15 cellular contexts compared by ENCODE assay signal in genomic region chr6:83199173-83199864, GRCh38. TPM values are rescaled to one million over a fixed set of nuclear protein-coding genes. Genes with fewer than 3 reads are reported as not detected.
DNase-seq lines count a peak whose midpoint lies in the region; ATAC-seq, FAIRE-seq and TF ChIP-seq lines count a peak whose summit lies in the region.
"Had no signal": no experiment of that assay in that cellular context is flagged by ENCODE, and none has a peak within 500 bp of the region (broad histone marks: within the 10 kb centered on the region; RNA-seq: fewer than 3 reads in every experiment).

No MANE protein-coding gene starts in this region.

- H4K91ac ChIP-seq in H9 (ENCODE audit: insufficient read length, low read depth, low read length) = no peak overlapping the region

- H2BK5ac ChIP-seq in H9 (ENCODE audit: insufficient read length, low read length) = no peak overlapping the region

- no peak overlapping the region for H3K27ac ChIP-seq in H9 (ENCODE audit: insufficient read length, low read depth, low read length)
- H3K27ac ChIP-seq: WERI-Rb-1 had no signal

- H3K14ac ChIP-seq in H9 (ENCODE audit: insufficient read depth, low read length) = no peak overlapping the region

- no peak overlapping the region for H4K5ac ChIP-seq in H9 (ENCODE audit: insufficient read length, low read depth, low read length)

- H3K27me3 ChIP-seq in H9 (ENCODE audit: insufficient read depth, low read length) = no peaks in the 10 kb centered on the region
- H3K27me3 ChIP-seq: stomach had no signal

- H2BK12ac ChIP-seq in H9 (ENCODE audit: insufficient read length, low read depth, low read length) = no peak overlapping the region

- no peak overlapping the region for H3K4me3 Mint-ChIP-seq in memory B cell
- H3K4me3 Mint-ChIP-seq in progenitor cell of endocrine pancreas (ENCODE audit: low read depth) = no peak overlapping the region
- no peak overlapping the region for H3K4me3 Mint-ChIP-seq in H9
- H3K4me3 Mint-ChIP-seq: CD14-positive monocyte, mesothelial cell of epicardium had no signal

- H3K9ac ChIP-seq in H9 (ENCODE audit: extremely low read depth, insufficient read length, low read length) = no peak overlapping the region

- H3K56ac ChIP-seq in H9 (ENCODE audit: insufficient read length, low read depth, low read length) = no peak overlapping the region

- H2AFZ ChIP-seq in H9 (ENCODE audit: low read length) = no peak overlapping the region

- H3K27me3 Mint-ChIP-seq in memory B cell = no peaks in the 10 kb centered on the region
- H3K27me3 Mint-ChIP-seq in progenitor cell of endocrine pancreas = no peaks in the 10 kb centered on the region
- no peaks in the 10 kb centered on the region for H3K27me3 Mint-ChIP-seq in H9 (ENCODE audit: low read depth)

- H2BK15ac ChIP-seq in H9 (ENCODE audit: low read depth, low read length) = no peak overlapping the region

- peaks cover 14% of the 10 kb centered on the region for H3K4me1 Mint-ChIP-seq in memory B cell
- peaks cover 22% of the 10 kb centered on the region for H3K4me1 Mint-ChIP-seq in progenitor cell of endocrine pancreas (ENCODE audit: low read depth)
- H3K4me1 Mint-ChIP-seq in H9 = peaks cover 6 to 7% of the 10 kb centered on the region in 2 experiments

- ATAC-seq in GM18498 (IDR thresholded peaks at IDR 0.05; ENCODE audit: unreplicated experiment) (peak; percentile 51), GM21576 (IDR thresholded peaks at IDR 0.05; ENCODE audit: unreplicated experiment) (peak; percentile 67), memory B cell (ENCODE audit: low read depth) (peak; percentile 79)
- ATAC-seq: Right ventricle myocardium inferior had no signal

- no peak overlapping the region for H2AK5ac ChIP-seq in H9 (ENCODE audit: insufficient read length, low read length)

- no peak overlapping the region for H3K23ac ChIP-seq in H9 (ENCODE audit: insufficient read length, low read depth, low read length)

- H2BK20ac ChIP-seq in H9 (ENCODE audit: low read depth, low read length, poor library complexity, severe bottlenecking) = no peak overlapping the region

- no peaks in the 10 kb centered on the region for H3K79me1 ChIP-seq in H9 (ENCODE audit: insufficient read depth, low read depth, low read length, poor library complexity, severe bottlenecking)

- H3K23me2 ChIP-seq in H9 (ENCODE audit: insufficient read length, low read depth, low read length, poor library complexity, severe bottlenecking) = peaks cover 1% of the 10 kb centered on the region

- DNase-seq in OCI-M1 (lab: John Stamatoyannopoulos, UW) (peak; percentile 24), memory B cell (ENCODE audit: low spot score in 2 of 2) (no peak), iPS-NIHi7 (ENCODE audit: extremely low spot score) (no peak), progenitor cell of endocrine pancreas (ENCODE audit: low spot score, unreplicated experiment) (no peak), H9 (no peak), urothelium cell line (ENCODE audit: low spot score) (no peak)
- DNase-seq: NCI-H1092, NCI-H510A, stomach, WERI-Rb-1 had no signal

- no peaks in the 10 kb centered on the region; the same call in 1 of the 2 replicates for H3K4me1 ChIP-seq in H9 (ENCODE audit: insufficient read depth, low read length)

- no peak overlapping the region for H3K4ac ChIP-seq in H9 (ENCODE audit: low read depth, low read length)

- WGBS in H9 (ENCODE audit: extremely low coverage, insufficient read length, low lambda C conversion rate) = no CpG with 5 or more reads among the region's 5 CpGs

- no peak for TF ChIP-seq CTCF in progenitor cell of endocrine pancreas (IDR thresholded peaks at IDR 0.05; ENCODE audit: unreplicated experiment)
- no peak for TF ChIP-seq CTCF in H9 (conservative IDR thresholded peaks at IDR 0.05)

- no peak overlapping the region for H3K4me2 ChIP-seq in H9 (ENCODE audit: insufficient read depth, insufficient read length, low read length)

- H3T11ph ChIP-seq in H9 (ENCODE audit: low read length) = no peak overlapping the region

- H3K9me3 Mint-ChIP-seq in memory B cell (no peaks in the 10 kb centered on the region), progenitor cell of endocrine pancreas (ENCODE audit: low read depth) (peaks cover 6% of the 10 kb centered on the region), H9 (no peaks in the 10 kb centered on the region)
- H3K9me3 Mint-ChIP-seq: CD14-positive monocyte, mesothelial cell of epicardium had no signal

- H3K79me2 ChIP-seq in H9 (ENCODE audit: insufficient read depth, low read length) = no peaks in the 10 kb centered on the region

- H3K9me3 ChIP-seq in H9 (ENCODE audit: control insufficient read depth, low read depth, low read length) = no peaks in the 10 kb centered on the region
- H3K9me3 ChIP-seq: stomach had no signal

- H4K8ac ChIP-seq in H9 (replicated peaks; ENCODE audit: insufficient read length, low read depth, low read length) = no peak overlapping the region

- H3K27ac Mint-ChIP-seq in memory B cell = peak overlapping the region; percentile 35
- H3K27ac Mint-ChIP-seq in progenitor cell of endocrine pancreas = no peak overlapping the region
- no peak overlapping the region; a peak in 1 of 7 replicates for H3K27ac Mint-ChIP-seq in H9
- H3K27ac Mint-ChIP-seq: mesothelial cell of epicardium had no signal

- no peaks in the 10 kb centered on the region for H4K20me1 ChIP-seq in H9 (ENCODE audit: control insufficient read depth, insufficient read depth, insufficient read length)

- peaks cover 2% of the 10 kb centered on the region for H3K36me3 Mint-ChIP-seq in memory B cell
- H3K36me3 Mint-ChIP-seq in progenitor cell of endocrine pancreas (ENCODE audit: insufficient read depth) = peaks cover 8% of the 10 kb centered on the region
- H3K36me3 Mint-ChIP-seq in H9 (ENCODE audit: insufficient read depth in 1 of 3, low read depth in 3 of 3) = peaks cover 10 to 30% (median 24%) of the 10 kb centered on the region in 3 experiments; a peak in 6 of 7 replicates

- no peak overlapping the region for H2BK120ac ChIP-seq in H9 (ENCODE audit: low read depth, low read length, poor library complexity, severe bottlenecking)

- no peak for FAIRE-seq in urothelium cell line (lab: Jason Lieb, UNC)

- H3K18ac ChIP-seq in H9 (ENCODE audit: insufficient read length, low read depth, low read length) = no peak overlapping the region

RNA-seq across cellular contexts. Expression of gene RWDD2A, which starts 6.2 kb away (rescaled TPM):
- 7.1 and 7.6 TPM in 2 replicates for total RNA-seq in progenitor cell of endocrine pancreas
- total RNA-seq in H9 (2021) = 2.9 and 3.2 TPM in 2 replicates

RNA-seq across cellular contexts. Expression of gene PGM3, which starts 6.3 kb away (rescaled TPM):
- 62.3 and 64.4 TPM in 2 replicates for total RNA-seq in progenitor cell of endocrine pancreas
- total RNA-seq in H9 (2021) = 65.8 and 69.3 TPM in 2 replicates
